In the genomic region with DNA sequence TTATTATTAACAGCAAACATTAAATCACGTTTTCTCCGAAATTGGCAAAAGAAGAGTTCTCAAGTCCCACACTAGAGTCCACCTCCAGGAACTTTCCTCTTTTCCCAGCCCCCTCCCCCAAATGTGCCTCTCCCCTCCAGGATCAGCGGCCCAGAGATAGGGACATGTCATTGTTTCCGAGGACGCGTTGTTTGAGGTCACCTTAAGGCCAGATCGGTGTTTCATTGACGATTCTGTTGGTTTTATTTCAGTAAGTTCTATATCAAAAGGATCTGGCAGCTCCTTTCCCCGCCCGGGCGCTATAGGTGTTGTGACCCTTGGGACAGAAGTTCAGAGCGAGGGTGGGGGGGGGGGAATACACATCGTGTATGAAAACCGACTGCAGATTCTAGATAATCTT, we compare ENCODE assay signal across 12 cellular contexts. TPM values are rescaled to one million over a fixed set of nuclear protein-coding genes. Genes with fewer than 3 reads are reported as not detected.
A peak's percentile ranks its signal among the peaks of the same experiment; 100 is the strongest.
DNase-seq lines count a peak whose midpoint lies in the region; ATAC-seq and TF ChIP-seq lines count a peak whose summit lies in the region.
"Had no signal": no experiment of that assay in that cellular context is flagged by ENCODE, and none has a peak within 500 bp of the region (broad histone marks: within the 10 kb centered on the region; RNA-seq: fewer than 3 reads in every experiment).

No MANE protein-coding gene starts in this region.

- no peaks in the 10 kb centered on the region for H3K9me2 ChIP-seq in GM23338 (ENCODE audit: insufficient read depth)

- H3K4me1 ChIP-seq in BLaER1 treated with 17β-estradiol and CSF1 and Interleukin-3, amounts not matched to agents 10 nM and 100 nM = peaks cover 28 to 53% (median 33%) of the 10 kb centered on the region in 10 experiments; a peak in 19 of 20 replicates
- H3K4me1 ChIP-seq in GM23338 (ENCODE audit: insufficient read depth) = peaks cover 50% of the 10 kb centered on the region

- peaks cover 38% of the 10 kb centered on the region for H3F3A ChIP-seq in GM23338 (replicated peaks; ENCODE audit: low read depth)

- peak overlapping the region in 6 of 11 experiments; percentile 99 to 100 (median 100); a peak in 7 of 22 replicates for H3K4me2 ChIP-seq in BLaER1 treated with 17β-estradiol and CSF1 and Interleukin-3, amounts not matched to agents 10 nM and 100 nM
- H3K4me2 ChIP-seq in GM23338 = peak overlapping the region; percentile 27; the same call in 1 of the 2 replicates

- no peak overlapping the region for H3K27ac ChIP-seq in BLaER1 treated with 17β-estradiol and CSF1 and Interleukin-3, amounts not matched to agents 10 nM and 100 nM
- H3K27ac ChIP-seq in GM23338 (ENCODE audit: low read depth) = no peak overlapping the region

- no peak overlapping the region for H3K4me3 ChIP-seq in BLaER1 treated with 17β-estradiol and CSF1 and Interleukin-3, amounts not matched to agents 10 nM and 100 nM
- H3K4me3 ChIP-seq in GM23338 = 0 out of 2 replicates have a peak overlapping the region, but pooled peaks have one; percentile 15

- H3K9me3 Mint-ChIP-seq in GM23338 (peaks cover 10% of the 10 kb centered on the region), nephron (no peaks in the 10 kb centered on the region)
- H3K9me3 Mint-ChIP-seq in effector memory CD8-positive, alpha-beta T cell = no peaks in the 10 kb centered on the region

- ATAC-seq in GM23338 = no peak
- no peak for ATAC-seq in effector memory CD8-positive, alpha-beta T cell (replicated peaks)

- H3K9ac ChIP-seq in BLaER1 treated with 17β-estradiol and CSF1 and Interleukin-3, amounts not matched to agents 10 nM and 100 nM = no peak overlapping the region

- H3K4me3 Mint-ChIP-seq in GM23338 (peak overlapping the region; percentile 22; the same call in 1 of the 3 replicates), nephron (peak overlapping the region; percentile 72 to 85 (median 83))
- H3K4me3 Mint-ChIP-seq in effector memory CD8-positive, alpha-beta T cell = peak overlapping the region; percentile 72 to 82

- peaks cover 54% of the 10 kb centered on the region for H3K4me1 Mint-ChIP-seq in GM23338
- H3K4me1 Mint-ChIP-seq in effector memory CD8-positive, alpha-beta T cell (ENCODE audit: low read depth in 2 of 2) = peaks cover 28 to 31% of the 10 kb centered on the region in 2 donors
- peaks cover 51% of the 10 kb centered on the region for H3K4me1 Mint-ChIP-seq in nephron

- peaks cover 0 to 96% (median 84%) of the 10 kb centered on the region in 11 experiments; a peak in 19 of 22 replicates for H4K20me1 ChIP-seq in BLaER1 treated with 17β-estradiol and CSF1 and Interleukin-3, amounts not matched to agents 10 nM and 100 nM
- peaks cover 63% of the 10 kb centered on the region for H4K20me1 ChIP-seq in GM23338 (replicated peaks; ENCODE audit: insufficient read depth)

- H3K9me3 ChIP-seq in BLaER1 treated with 17β-estradiol and CSF1 and Interleukin-3, amounts not matched to agents 10 nM and 100 nM (replicated peaks in 1 of 11) = peaks cover 0 to 13% (median 0%) of the 10 kb centered on the region in 11 experiments; a peak in 7 of 22 replicates

- no peaks in the 10 kb centered on the region for H3K79me2 ChIP-seq in GM23338 (replicated peaks; ENCODE audit: insufficient read depth)

- DNase-seq in GM23338 (ENCODE audit: low spot score) = no peak
- DNase-seq in effector memory CD8-positive, alpha-beta T cell = no peak
- DNase-seq in GM03348 (ENCODE audit: low spot score) = no peak
- no peak for DNase-seq in amygdala (lab: John Stamatoyannopoulos, UW)
- DNase-seq in HK-2 (ENCODE audit: unreplicated experiment) = no peak
- no peak for DNase-seq in stimulated activated CD4-positive, alpha-beta T cell treated with anti-CD3 and anti-CD28 coated beads, Interleukin-12 subunit alpha, Interleukin-12 subunit beta, amount 100 ng/mL, for 4 hours
- DNase-seq: activated CD4-positive, CD25-positive, alpha-beta regulatory T cell; DMS79; Karpas-422 had no signal

- H3K36me3 ChIP-seq in BLaER1 treated with 17β-estradiol and CSF1 and Interleukin-3, amounts not matched to agents 10 nM and 100 nM = no peaks in the 10 kb centered on the region
- H3K36me3 ChIP-seq in GM23338 (ENCODE audit: insufficient read depth) = no peaks in the 10 kb centered on the region

- TF ChIP-seq CTCF in GM23338 (conservative IDR thresholded peaks at IDR 0.05; ENCODE audit: low read depth in 2 of 2) = no peak
- TF ChIP-seq CTCF in nephron (IDR thresholded peaks at IDR 0.05; ENCODE audit: unreplicated experiment in 3 of 3) = no peak

- H3K27me3 Mint-ChIP-seq in GM23338 (ENCODE audit: insufficient read depth, low read depth, poor library complexity) (peaks cover 90% of the 10 kb centered on the region), nephron (ENCODE audit: low read depth) (peaks cover 92% of the 10 kb centered on the region)
- H3K27me3 Mint-ChIP-seq in effector memory CD8-positive, alpha-beta T cell = peaks cover 83 to 94% of the 10 kb centered on the region in 2 donors

- H3K27ac Mint-ChIP-seq in GM23338 (no peak overlapping the region), nephron (no peak overlapping the region)
- no peak overlapping the region for H3K27ac Mint-ChIP-seq in effector memory CD8-positive, alpha-beta T cell
- H3K27ac Mint-ChIP-seq: dendritic cell treated with granulocyte-macrophage colony-stimulating factor and Interleukin-4, amounts not matched to agents 40 ng/mL and 50 ng/mL, for 4 days had no signal

- peaks cover 99 to 100% (median 100%) of the 10 kb centered on the region in 11 experiments for H3K27me3 ChIP-seq in BLaER1 treated with 17β-estradiol and CSF1 and Interleukin-3, amounts not matched to agents 10 nM and 100 nM
- peaks cover 96% of the 10 kb centered on the region for H3K27me3 ChIP-seq in GM23338 (ENCODE audit: insufficient read depth)

- no peak overlapping the region for H2AFZ ChIP-seq in GM23338

- H3K36me3 Mint-ChIP-seq in GM23338 (ENCODE audit: low read depth) (no peaks in the 10 kb centered on the region), nephron (ENCODE audit: low read depth) (no peaks in the 10 kb centered on the region)
- H3K36me3 Mint-ChIP-seq in effector memory CD8-positive, alpha-beta T cell (ENCODE audit: insufficient read depth) = peaks cover 7% of the 10 kb centered on the region

TF ChIP-seq in GM23338, 12 proteins besides CTCF, POLR2A, EP300 and RAD21 (continues in another document):
- TF ChIP-seq REST (IDR thresholded peaks at IDR 0.05; ENCODE audit: unreplicated experiment) (no peak), EZH2phosphoT487 (IDR thresholded peaks at IDR 0.05; ENCODE audit: unreplicated experiment) (no peak), NANOG (IDR thresholded peaks at IDR 0.05; ENCODE audit: borderline replicate concordance) (no peak), CREB1 (CRISPR knock-in tag; IDR thresholded peaks at IDR 0.05; ENCODE audit: low read depth) (no peak), ZNF114 (CRISPR knock-in tag; IDR thresholded peaks at IDR 0.05) (no peak)

RNA-seq across cellular contexts. Expression of gene MSX1, which starts 0.9 kb away (rescaled TPM):
- not detected in 2 replicates for total RNA-seq in GM23338 (2014; rRNA removed; shearing (Covaris generic))
- polyA plus RNA-seq in GM23338 (2016; fragmentation: Nextera tagmentation; extraction: Ambion mirVana) = 0.40 and 0.61 TPM in 2 replicates

Comparison
In these comparisons a context has a peak if more than half of its experiments do, and no peak if none do; other contexts are left out.
1. H3K4me3 Mint-ChIP-seq: peak in every context shown above with its lines; median percentile 83 in nephron; 77 in effector memory CD8-positive, alpha-beta T cell; 22 in GM23338.